Comparison of ENCODE assay signal across 8 cellular contexts in genomic region chr13:48233886-48234488, GRCh38.
A peak's percentile ranks its signal among the peaks of the same experiment; 100 is the strongest.
DNase-seq lines count a peak whose midpoint lies in the region; ATAC-seq lines count a peak whose summit lies in the region.

No MANE protein-coding gene starts in this region.

- H3K4me1 Mint-ChIP-seq in stimulated activated memory B cell treated with anti-CD40 and anti-IgM and Interleukin-4, amounts not matched to agents 10 μg/mL and 1 μg/mL and 100 μg/mL, for 72 hours: peaks cover 33% of the 10 kb centered on the region

- no peaks in the 10 kb centered on the region for H3K9me3 Mint-ChIP-seq in stimulated activated memory B cell treated with anti-CD40 and anti-IgM and Interleukin-4, amounts not matched to agents 10 μg/mL and 1 μg/mL and 100 μg/mL, for 72 hours

- H3K27ac ChIP-seq in BLaER1 treated with 17β-estradiol and CSF1 and Interleukin-3, amounts not matched to agents 10 nM and 100 nM: peak overlapping the region; percentile 96 to 100 (median 99)
- H3K27ac ChIP-seq in iPS-18a (ENCODE audit: low read length): no peak overlapping the region

- H3K4me3 Mint-ChIP-seq in stimulated activated memory B cell treated with anti-CD40 and anti-IgM and Interleukin-4, amounts not matched to agents 10 μg/mL and 1 μg/mL and 100 μg/mL, for 72 hours: peak overlapping the region; percentile 80

- peak overlapping the region; percentile 83 to 98 (median 98) for H3K4me3 ChIP-seq in BLaER1 treated with 17β-estradiol and CSF1 and Interleukin-3, amounts not matched to agents 10 nM and 100 nM
- H3K4me3 ChIP-seq in adipocyte (ENCODE audit: low read length) (peak overlapping the region; percentile 98), iPS-18a (ENCODE audit: low read length) (peak overlapping the region; percentile 84)

- no peaks in the 10 kb centered on the region for H3K27me3 Mint-ChIP-seq in stimulated activated memory B cell treated with anti-CD40 and anti-IgM and Interleukin-4, amounts not matched to agents 10 μg/mL and 1 μg/mL and 100 μg/mL, for 72 hours

- peaks cover 21 to 56% (median 29%) of the 10 kb centered on the region in 11 experiments; a peak in 20 of 22 replicates for H4K20me1 ChIP-seq in BLaER1 treated with 17β-estradiol and CSF1 and Interleukin-3, amounts not matched to agents 10 nM and 100 nM

- peaks cover 0 to 4% (median 0%) of the 10 kb centered on the region in 11 experiments; a peak in 1 of 22 replicates for H3K27me3 ChIP-seq in BLaER1 treated with 17β-estradiol and CSF1 and Interleukin-3, amounts not matched to agents 10 nM and 100 nM
- H3K27me3 ChIP-seq in adipocyte (replicated peaks; ENCODE audit: control insufficient read depth, insufficient read depth, low read length) (no peaks in the 10 kb centered on the region), iPS-18a (ENCODE audit: control insufficient read depth, insufficient read depth, low read length) (peaks cover 18% of the 10 kb centered on the region)

- peaks cover under 1 to 37% (median 13%) of the 10 kb centered on the region in 11 experiments for H3K36me3 ChIP-seq in BLaER1 treated with 17β-estradiol and CSF1 and Interleukin-3, amounts not matched to agents 10 nM and 100 nM
- H3K36me3 ChIP-seq in adipocyte (ENCODE audit: control insufficient read depth, insufficient read depth, low read length, severe bottlenecking) (peaks cover under 1% of the 10 kb centered on the region), iPS-18a (ENCODE audit: control insufficient read depth, low read depth, low read length) (no peaks in the 10 kb centered on the region)

- H3K9ac ChIP-seq in BLaER1 treated with 17β-estradiol and CSF1 and Interleukin-3, amounts not matched to agents 10 nM and 100 nM: peak overlapping the region; percentile 97 to 100 (median 99)
- H3K9ac ChIP-seq in adipocyte (ENCODE audit: low read length) (peak overlapping the region; percentile 98), iPS-18a (ENCODE audit: low read length) (peak overlapping the region; percentile 87)

- H3K4me2 ChIP-seq in BLaER1 treated with 17β-estradiol and CSF1 and Interleukin-3, amounts not matched to agents 10 nM and 100 nM: peak overlapping the region; percentile 74 to 95 (median 86)

- peaks cover 0 to under 1% (median under 1%) of the 10 kb centered on the region in 11 experiments; a peak in 7 of 22 replicates for H3K9me3 ChIP-seq in BLaER1 treated with 17β-estradiol and CSF1 and Interleukin-3, amounts not matched to agents 10 nM and 100 nM (replicated peaks in 1 of 11)
- H3K9me3 ChIP-seq in adipocyte (ENCODE audit: control insufficient read depth, low read length) (no peaks in the 10 kb centered on the region), iPS-18a (ENCODE audit: control insufficient read depth, low read depth, low read length) (no peaks in the 10 kb centered on the region)

- peak; percentile 19 for ATAC-seq in HG03025 (IDR thresholded peaks at IDR 0.05; ENCODE audit: low FRiP score, unreplicated experiment)
- peak; percentile 4 for ATAC-seq in stimulated activated memory B cell treated with anti-CD40 and anti-IgM and Interleukin-4, amounts not matched to agents 10 μg/mL and 1 μg/mL and 100 μg/mL, for 72 hours
- ATAC-seq in HG02571 (IDR thresholded peaks at IDR 0.05; ENCODE audit: unreplicated experiment): no peak
- ATAC-seq in GM19035 (IDR thresholded peaks at IDR 0.05; ENCODE audit: unreplicated experiment): no peak

- H3K27ac Mint-ChIP-seq in stimulated activated memory B cell treated with anti-CD40 and anti-IgM and Interleukin-4, amounts not matched to agents 10 μg/mL and 1 μg/mL and 100 μg/mL, for 72 hours: peak overlapping the region; percentile 80

- H3K4me1 ChIP-seq in BLaER1 treated with 17β-estradiol and CSF1 and Interleukin-3, amounts not matched to agents 10 nM and 100 nM: peaks cover 31 to 44% (median 39%) of the 10 kb centered on the region in 10 experiments
- peaks cover 58% of the 10 kb centered on the region for H3K4me1 ChIP-seq in adipocyte (ENCODE audit: control insufficient read depth, insufficient read depth, low read length)
- H3K4me1 ChIP-seq in iPS-18a (ENCODE audit: control insufficient read depth, low read depth, low read length): peaks cover 44% of the 10 kb centered on the region

- DNase-seq in adipocyte (ENCODE audit: low read depth) (peak; percentile 77), HK-2 (ENCODE audit: unreplicated experiment) (no peak)

- no peaks in the 10 kb centered on the region for H3K36me3 Mint-ChIP-seq in stimulated activated memory B cell treated with anti-CD40 and anti-IgM and Interleukin-4, amounts not matched to agents 10 μg/mL and 1 μg/mL and 100 μg/mL, for 72 hours

Comparison
In these comparisons a context has a peak if more than half of its experiments do, and no peak if none do; other contexts are left out.
1. ATAC-seq: peak in HG03025 (single experiment) and stimulated activated memory B cell treated with anti-CD40 and anti-IgM and Interleukin-4, amounts not matched to agents 10 μg/mL and 1 μg/mL and 100 μg/mL, for 72 hours (single experiment); none in HG02571 (single experiment) and GM19035 (single experiment).
2. Peak in every context shown above with its lines, with median percentiles within 50 percentile points of each other: H3K4me3 ChIP-seq and H3K9ac ChIP-seq.